Comparison of ENCODE assay signal across 11 cellular contexts in genomic region chr2:182101263-182101662, GRCh38.
DNase-seq lines count a peak whose midpoint lies in the region; ATAC-seq, FAIRE-seq and TF ChIP-seq lines count a peak whose summit lies in the region.
"Had no signal": no experiment of that assay in that cellular context is flagged by ENCODE, and none has a peak within 500 bp of the region (broad histone marks: within the 10 kb centered on the region; RNA-seq: fewer than 3 reads in every experiment).

No MANE protein-coding gene starts in this region.

- in situ Hi-C loops in GM23248 (cut with MboI), result no loop called here

- H2AFZ ChIP-seq in GM23248 (no peak overlapping the region), OCI-LY1 (ENCODE audit: low read length) (no peak overlapping the region)

- H3K27ac ChIP-seq in GM23248 (no peak overlapping the region), OCI-LY1 (ENCODE audit: low read depth, low read length, poor library complexity, severe bottlenecking) (no peak overlapping the region), upper lobe of left lung (no peak overlapping the region), caudate nucleus (ENCODE audit: low read depth, low read length) (no peak overlapping the region)

- H4K20me1 ChIP-seq in GM23248 (ENCODE audit: insufficient read depth) (no peaks in the 10 kb centered on the region), OCI-LY1 (ENCODE audit: insufficient read depth, low read length) (no peaks in the 10 kb centered on the region)

- H3K9ac ChIP-seq in GM23248 (no peak overlapping the region), OCI-LY1 (ENCODE audit: low read length) (no peak overlapping the region)

- H3K9me2 ChIP-seq in GM23248 (ENCODE audit: insufficient read depth) (0 out of 2 replicates have a peak, but pooled peaks cover 5% of the 10 kb centered on the region), OCI-LY1 (ENCODE audit: low read depth, low read length) (no peaks in the 10 kb centered on the region)

- H3K79me2 ChIP-seq in GM23248 (ENCODE audit: insufficient read depth), result no peaks in the 10 kb centered on the region
- no peaks in the 10 kb centered on the region for H3K79me2 ChIP-seq in OCI-LY1 (ENCODE audit: insufficient read depth, low read length)

- no peak for ATAC-seq in upper lobe of left lung (ENCODE audit: low FRiP score in 2 of 2)

- TF ChIP-seq POLR2A in upper lobe of left lung (IDR thresholded peaks at IDR 0.05), result no peak

- H3F3A ChIP-seq in GM23248 (ENCODE audit: insufficient read depth) (no peaks in the 10 kb centered on the region), OCI-LY1 (ENCODE audit: insufficient read depth, low read length) (no peaks in the 10 kb centered on the region)

- TF ChIP-seq EP300 in upper lobe of left lung (IDR thresholded peaks at IDR 0.05), result no peak

- H3K4me3 ChIP-seq in GM23248 (no peak overlapping the region), OCI-LY1 (ENCODE audit: low read depth, low read length, poor library complexity, severe bottlenecking) (no peak overlapping the region), upper lobe of left lung (no peak overlapping the region)
- H3K4me3 ChIP-seq: lung had no signal

- H3K36me3 ChIP-seq in GM23248 (ENCODE audit: low read depth), result no peaks in the 10 kb centered on the region
- no peaks in the 10 kb centered on the region for H3K36me3 ChIP-seq in OCI-LY1 (ENCODE audit: insufficient read depth, low read length)
- no peaks in the 10 kb centered on the region for H3K36me3 ChIP-seq in upper lobe of left lung

- H3K4me2 ChIP-seq in GM23248 (ENCODE audit: unreplicated experiment) (no peak overlapping the region), OCI-LY1 (ENCODE audit: low read length) (no peak overlapping the region)

- H3K27me3 ChIP-seq in GM23248 (replicated peaks; ENCODE audit: insufficient read depth), result no peaks in the 10 kb centered on the region
- no peaks in the 10 kb centered on the region for H3K27me3 ChIP-seq in OCI-LY1 (ENCODE audit: insufficient read depth, low read length)
- no peaks in the 10 kb centered on the region for H3K27me3 ChIP-seq in upper lobe of left lung

- H3K9me3 ChIP-seq in GM23248 (ENCODE audit: low read depth), result no peaks in the 10 kb centered on the region
- no peaks in the 10 kb centered on the region for H3K9me3 ChIP-seq in OCI-LY1 (ENCODE audit: low read length)
- no peaks in the 10 kb centered on the region for H3K9me3 ChIP-seq in upper lobe of left lung

- H3K4me1 ChIP-seq in GM23248 (ENCODE audit: insufficient read depth) (no peaks in the 10 kb centered on the region), OCI-LY1 (ENCODE audit: insufficient read depth, low read length, severe bottlenecking) (peaks cover 11% of the 10 kb centered on the region), upper lobe of left lung (no peaks in the 10 kb centered on the region)

- no peak for FAIRE-seq in D721Med (lab: Jason Lieb, UNC)

- TF ChIP-seq CTCF in OCI-LY1 (IDR thresholded peaks at IDR 0.05; ENCODE audit: low read length) (peak; percentile 45; the same call in 1 of the 2 replicates), upper lobe of left lung (IDR thresholded peaks at IDR 0.05) (no peak), D721Med (IDR thresholded peaks at IDR 0.05; ENCODE audit: insufficient read depth, missing control alignments) (no peak)

- DNase-seq in ELR (ENCODE audit: low read depth) (peak; percentile 28), GM23248 (peak; percentile 3), iPS DF 19.7 (ENCODE audit: low read depth, low spot score) (peak; percentile 5), upper lobe of left lung (no peak), D721Med (ENCODE audit: insufficient read length, low spot score) (no peak), middle frontal gyrus (ENCODE audit: extremely low spot score, low spot score) (no peak), caudate nucleus (lab: John Stamatoyannopoulos, UW) (no peak)
- DNase-seq: activated CD8-positive, alpha-beta memory T cell treated with anti-CD3 and anti-CD28 coated beads, Interleukin-2, amount 50 U/mL, for 4 hours; cortex of kidney had no signal

Comparison
In these comparisons a context has a peak if more than half of its experiments do, and no peak if none do; other contexts are left out.
1. DNase-seq: peak in ELR (single experiment), GM23248 (single experiment) and iPS DF 19.7 (single experiment); none in upper lobe of left lung (0 of 2), D721Med (single experiment), middle frontal gyrus (single experiment) and caudate nucleus (0 of 61).